In the genomic region with DNA sequence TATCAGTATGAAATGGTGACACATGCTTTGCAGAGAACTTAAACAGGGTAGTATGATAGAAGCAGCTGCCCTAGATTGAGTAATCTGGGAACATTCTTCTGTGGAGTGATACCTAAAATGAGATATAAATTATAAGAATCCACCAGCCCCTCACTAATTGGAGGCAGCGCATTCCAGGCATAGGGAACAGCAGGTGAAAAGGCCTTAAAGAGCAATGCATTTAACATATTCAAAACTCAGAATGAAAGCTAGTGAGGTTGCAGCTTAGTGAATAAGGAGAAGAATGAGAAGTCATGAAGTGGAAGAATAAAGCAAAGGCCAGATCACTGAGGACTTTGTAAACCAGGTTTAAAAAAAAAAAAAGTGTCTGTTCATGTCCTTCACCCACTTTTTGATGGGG, we compare ENCODE assay signal across 9 cellular contexts. TPM values are rescaled to one million over a fixed set of nuclear protein-coding genes. Genes with fewer than 3 reads are reported as not detected.
"Had no signal": no experiment of that assay in that cellular context is flagged by ENCODE, and none has a peak within 500 bp of the region (broad histone marks: within the 10 kb centered on the region; RNA-seq: fewer than 3 reads in every experiment).

No MANE protein-coding gene starts in this region.

- H3K4me3 ChIP-seq: K562 had no signal

- ATAC-seq: K562 had no signal

- H3K9me3 Mint-ChIP-seq: H9 had no signal

- DNase-seq: GOT3, H9, HCEC 1CT, IMR-90, KG1 had no signal

- FAIRE-seq: H54, HTR-8/SVneo, K562 had no signal

- H3K4me3 Mint-ChIP-seq: H9 had no signal

- H3K27ac Mint-ChIP-seq: H9 had no signal

RNA-seq across cellular contexts. Expression of gene ODAM, which starts 4.9 kb away (rescaled TPM):
- total RNA-seq: H9, HT-29, IMR-90, K562 had no signal
- polyA plus RNA-seq: IMR-90, K562 had no signal

RNA-seq across cellular contexts. Expression of gene FDCSP, which starts 35.3 kb away (rescaled TPM):
- total RNA-seq: H9, HT-29, IMR-90, K562 had no signal
- polyA plus RNA-seq: IMR-90, K562 had no signal

RNA-seq across cellular contexts. Expression of gene PRR27, which starts 36.5 kb away (rescaled TPM):
- total RNA-seq: H9, HT-29, IMR-90, K562 had no signal
- polyA plus RNA-seq: IMR-90, K562 had no signal

RNA-seq across cellular contexts. Expression of gene CSN3, which starts 51.8 kb away (rescaled TPM):
- total RNA-seq: H9, HT-29, IMR-90, K562 had no signal
- polyA plus RNA-seq: IMR-90, K562 had no signal
